In the genomic region with DNA sequence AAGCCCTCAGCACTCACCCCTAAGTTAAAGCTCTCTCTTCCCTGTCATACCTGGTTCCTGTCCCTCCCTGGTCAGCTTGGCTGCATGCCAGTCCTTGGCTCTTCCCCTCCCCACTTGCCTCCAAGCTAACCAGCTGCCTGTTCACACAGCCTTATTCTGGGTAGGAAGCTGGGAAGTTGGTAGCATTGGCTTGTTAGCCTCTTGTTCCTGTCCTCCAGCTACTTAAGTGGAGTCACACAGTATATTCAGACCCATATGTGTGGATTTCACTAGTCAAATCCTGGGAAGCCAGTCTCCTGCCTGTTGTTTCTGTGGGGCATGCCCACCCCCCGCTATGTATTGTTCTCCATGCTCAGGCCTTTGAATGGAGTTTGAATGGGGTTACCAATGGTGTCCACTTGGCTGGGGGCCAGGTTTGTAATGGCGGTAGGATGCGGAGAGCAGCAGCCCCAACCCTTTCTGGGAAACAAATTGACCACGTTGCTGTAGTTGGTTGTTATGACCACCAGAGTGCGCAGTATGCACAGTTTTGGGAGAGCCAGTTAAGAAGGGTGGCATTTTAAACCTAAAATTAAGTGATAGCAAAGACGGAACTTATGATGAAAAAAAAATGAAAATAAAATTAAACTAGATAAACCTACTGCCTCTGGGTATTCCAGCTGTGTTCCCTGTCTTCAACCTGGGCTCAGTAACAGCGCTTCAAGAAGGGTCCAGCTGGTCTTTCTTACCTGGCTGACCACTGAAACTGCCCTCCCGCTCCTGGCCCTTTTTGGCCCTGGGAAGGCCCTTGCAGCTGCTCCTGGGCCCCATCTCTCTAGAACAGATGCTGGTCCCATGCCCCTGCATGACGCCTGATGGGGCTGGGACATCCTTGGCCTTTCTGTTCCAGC, we compare ENCODE assay signal across 8 cellular contexts. TPM values are rescaled to one million over a fixed set of nuclear protein-coding genes. Genes with fewer than 3 reads are reported as not detected.
A peak's percentile ranks its signal among the peaks of the same experiment; 100 is the strongest.
DNase-seq lines count a peak whose midpoint lies in the region; ATAC-seq and TF ChIP-seq lines count a peak whose summit lies in the region.

No MANE protein-coding gene starts in this region.

- peak; percentile 17 to 77 (median 72) for TF ChIP-seq CTCF in sigmoid colon (IDR thresholded peaks at IDR 0.05)

- H3K4me3 ChIP-seq in sigmoid colon = no peak overlapping the region

- WGBS in sigmoid colon, 2 donors = 28 to 30% methylated on average over 9 of the region's 9 CpGs

- no peak for ATAC-seq in GM21825 (IDR thresholded peaks at IDR 0.05; ENCODE audit: unreplicated experiment)

- H3K4me1 ChIP-seq in sigmoid colon = peaks cover 0 to 9% (median 4%) of the 10 kb centered on the region in 4 donors

- H3K27ac ChIP-seq in sigmoid colon = peak overlapping the region in 1 of 4 donors; percentile 16

- DNase-seq in AG08395 (ENCODE audit: low spot score) (peak; percentile 82), GM19238 (ENCODE audit: insufficient read length, low spot score) (peak; percentile 42), NCI-H1694 treated with DMSO at 0.1 percent for 48 hours (lab: John Stamatoyannopoulos, UW) (peak; percentile 71), T-helper 2 cell (peak in 4 of 5 experiments; percentile 41 to 82 (median 52)), anterior cingulate cortex (lab: John Stamatoyannopoulos, UW) (peak in 55 of 58 donors; percentile 2 to 83 (median 34)), hippocampal formation (lab: John Stamatoyannopoulos, UW) (peak; percentile 27 to 68), sigmoid colon (peak; percentile 75)

- intact Hi-C loops in sigmoid colon (cut with DNase I) = loop anchor here (2.0 kb wide), 1 partner anchor 144 kb away; no protein-coding TSS in a partner anchor

- H3K27me3 ChIP-seq in sigmoid colon = no peaks in the 10 kb centered on the region

- H3K9me3 ChIP-seq in sigmoid colon = no peaks in the 10 kb centered on the region

- no peak for TF ChIP-seq POLR2A in sigmoid colon (IDR thresholded peaks at IDR 0.05)

- TF ChIP-seq EP300 in sigmoid colon (IDR thresholded peaks at IDR 0.05) = no peak

- H3K36me3 ChIP-seq in sigmoid colon = no peaks in the 10 kb centered on the region

RNA-seq across cellular contexts. Expression of a gene that starts 10.7 kb away (rescaled TPM):
- total RNA-seq in sigmoid colon = 1,000 to 10,000 TPM in 3 of 4 donors, 100 to 1,000 TPM in 1; 967 to 2,377 (median 1,713) TPM
- polyA plus RNA-seq in sigmoid colon = 1,000 to 10,000 TPM; 2,814 to 4,083 (median 3,267) TPM

RNA-seq across cellular contexts. Expression of a gene that starts 37.2 kb away (rescaled TPM):
- total RNA-seq in sigmoid colon = 10 to 100 TPM; 38.5 to 96.7 (median 55.2) TPM
- polyA plus RNA-seq in sigmoid colon = 10 to 100 TPM; 24.0 to 45.6 (median 32.4) TPM

RNA-seq across cellular contexts. Expression of a gene that starts 44.4 kb away (rescaled TPM):
- total RNA-seq in sigmoid colon = 1 to 10 TPM in 1 of 4 donors, under 1 TPM in 1, not detected in 2; 0.81 to 1.1 TPM
- under 1 TPM in 1 of 3 donors, not detected in 2; 0.41 TPM for polyA plus RNA-seq in sigmoid colon
